11 cellular contexts compared by ENCODE assay signal in the genomic region with DNA sequence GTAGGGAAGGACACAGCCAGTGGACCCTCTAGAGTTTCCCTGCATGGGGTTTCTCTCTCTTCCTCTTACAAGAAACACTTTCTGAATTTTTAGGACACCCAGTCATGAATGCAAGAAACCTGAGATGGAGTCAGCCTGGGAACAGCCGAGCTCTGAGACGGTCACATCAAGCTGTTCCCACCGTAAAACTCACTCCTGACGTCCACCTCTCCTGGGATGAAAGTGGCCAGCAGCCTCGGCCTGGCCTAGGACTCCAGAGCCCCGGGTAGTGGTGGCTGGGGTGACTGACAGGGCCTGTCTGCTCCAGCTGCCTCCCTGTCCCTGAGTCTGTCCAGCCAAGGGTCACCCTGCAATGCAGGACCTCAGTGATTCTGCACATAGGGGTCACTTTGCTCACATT.
"Had no signal": no experiment of that assay in that cellular context is flagged by ENCODE, and none has a peak within 500 bp of the region (broad histone marks: within the 10 kb centered on the region; RNA-seq: fewer than 3 reads in every experiment).

No MANE protein-coding gene starts in this region.

- H3K9me3 ChIP-seq: right atrium auricular region, upper lobe of left lung had no signal

- H3K4me1 ChIP-seq: right atrium auricular region, upper lobe of left lung had no signal

- H3K27ac ChIP-seq: dorsolateral prefrontal cortex, right atrium auricular region, upper lobe of left lung had no signal

- H3K4me3 ChIP-seq: dorsolateral prefrontal cortex, lung, right atrium auricular region, upper lobe of left lung had no signal

- H3K36me3 ChIP-seq: right atrium auricular region, upper lobe of left lung had no signal

- ATAC-seq: esophagus mucosa; left colon; stimulated activated naive CD8-positive, alpha-beta T cell treated with anti-CD3 and anti-CD28 coated beads, Interleukin-15, Interleukin-2, amounts not matched to agents 100 U/mL and 50 U/mL, for 24 hours had no signal

- H3K27me3 ChIP-seq: right atrium auricular region, upper lobe of left lung had no signal

- DNase-seq: activated naive CD4-positive, alpha-beta T cell treated with anti-CD3 and anti-CD28 coated beads, Interleukin-2, amount 50 U/mL, for 16 hours; dorsolateral prefrontal cortex; left colon; naive B cell; stimulated activated naive CD8-positive, alpha-beta T cell treated with anti-CD3 and anti-CD28 coated beads, Interleukin-15, Interleukin-2, amounts not matched to agents 100 U/mL and 50 U/mL, for 24 hours; SW 1271; upper lobe of left lung had no signal

- FAIRE-seq: astrocyte had no signal
